Comparison of ENCODE assay signal across 2 cellular contexts in the genomic region with DNA sequence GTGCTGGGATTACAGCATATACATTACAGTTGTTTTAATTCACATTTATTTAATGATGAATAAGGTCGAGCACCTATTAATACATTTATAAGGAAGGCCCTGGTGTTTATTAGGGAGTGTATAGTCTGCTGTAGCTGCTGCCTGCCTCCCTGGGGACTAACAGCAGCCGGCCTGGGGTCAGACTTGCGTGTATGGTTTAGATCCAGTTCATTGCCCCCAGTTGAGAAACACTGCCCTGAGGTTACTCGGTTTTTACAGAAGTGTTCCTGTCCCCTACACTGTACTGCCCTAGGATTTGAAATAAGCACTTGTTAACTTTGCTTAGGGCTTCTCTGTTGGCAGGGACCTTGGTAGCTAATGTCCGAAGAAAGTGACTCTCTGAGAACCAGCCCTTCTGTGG.
TF ChIP-seq lines count a peak whose summit lies in the region.

No MANE protein-coding gene starts in this region.

TF ChIP-seq in liver, 16 proteins besides CTCF, POLR2A, EP300 and RAD21:
- peak; percentile 97 to 98 for TF ChIP-seq RXRA (IDR thresholded peaks at IDR 0.05)
- TF ChIP-seq GABPA (IDR thresholded peaks at IDR 0.05 in 1 of 2, conservative IDR thresholded peaks at IDR 0.05 in 1 of 2), result peak in 1 of 2 donors; percentile 18
- TF ChIP-seq FOXA1 (IDR thresholded peaks at IDR 0.05), result no peak
- TF ChIP-seq HNF4A (conservative IDR thresholded peaks at IDR 0.05), result peak; percentile 76 to 77
- peak; percentile 29 for TF ChIP-seq YY1 (IDR thresholded peaks at IDR 0.05)
- TF ChIP-seq, protein P1, sequence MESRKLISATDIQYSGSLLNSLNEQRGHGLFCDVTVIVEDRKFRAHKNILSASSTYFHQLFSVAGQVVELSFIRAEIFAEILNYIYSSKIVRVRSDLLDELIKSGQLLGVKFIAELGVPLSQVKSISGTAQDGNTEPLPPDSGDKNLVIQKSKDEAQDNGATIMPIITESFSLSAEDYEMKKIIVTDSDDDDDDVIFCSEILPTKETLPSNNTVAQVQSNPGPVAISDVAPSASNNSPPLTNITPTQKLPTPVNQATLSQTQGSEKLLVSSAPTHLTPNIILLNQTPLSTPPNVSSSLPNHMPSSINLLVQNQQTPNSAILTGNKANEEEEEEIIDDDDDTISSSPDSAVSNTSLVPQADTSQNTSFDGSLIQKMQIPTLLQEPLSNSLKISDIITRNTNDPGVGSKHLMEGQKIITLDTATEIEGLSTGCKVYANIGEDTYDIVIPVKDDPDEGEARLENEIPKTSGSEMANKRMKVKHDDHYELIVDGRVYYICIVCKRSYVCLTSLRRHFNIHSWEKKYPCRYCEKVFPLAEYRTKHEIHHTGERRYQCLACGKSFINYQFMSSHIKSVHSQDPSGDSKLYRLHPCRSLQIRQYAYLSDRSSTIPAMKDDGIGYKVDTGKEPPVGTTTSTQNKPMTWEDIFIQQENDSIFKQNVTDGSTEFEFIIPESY (IDR thresholded peaks at IDR 0.05), result no peak
- peak in 1 of 2 donors; percentile 62 for TF ChIP-seq JUND (IDR thresholded peaks at IDR 0.05)
- TF ChIP-seq FOXA2 (IDR thresholded peaks at IDR 0.05), result no peak
- TF ChIP-seq HNF4G (IDR thresholded peaks at IDR 0.05), result peak; percentile 41
- TF ChIP-seq TAF1 (conservative IDR thresholded peaks at IDR 0.05), result no peak
- TF ChIP-seq, protein P2, sequence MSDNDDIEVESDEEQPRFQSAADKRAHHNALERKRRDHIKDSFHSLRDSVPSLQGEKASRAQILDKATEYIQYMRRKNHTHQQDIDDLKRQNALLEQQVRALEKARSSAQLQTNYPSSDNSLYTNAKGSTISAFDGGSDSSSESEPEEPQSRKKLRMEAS (IDR thresholded peaks at IDR 0.05), result no peak
- TF ChIP-seq SP1 (IDR thresholded peaks at IDR 0.05), result peak; percentile 80
- peak; percentile 57 for TF ChIP-seq NR2F2 (IDR thresholded peaks at IDR 0.05)
- TF ChIP-seq, protein P3, sequence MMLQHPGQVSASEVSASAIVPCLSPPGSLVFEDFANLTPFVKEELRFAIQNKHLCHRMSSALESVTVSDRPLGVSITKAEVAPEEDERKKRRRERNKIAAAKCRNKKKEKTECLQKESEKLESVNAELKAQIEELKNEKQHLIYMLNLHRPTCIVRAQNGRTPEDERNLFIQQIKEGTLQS (IDR thresholded peaks at IDR 0.05), result peak; percentile 47
- TF ChIP-seq, protein P4, sequence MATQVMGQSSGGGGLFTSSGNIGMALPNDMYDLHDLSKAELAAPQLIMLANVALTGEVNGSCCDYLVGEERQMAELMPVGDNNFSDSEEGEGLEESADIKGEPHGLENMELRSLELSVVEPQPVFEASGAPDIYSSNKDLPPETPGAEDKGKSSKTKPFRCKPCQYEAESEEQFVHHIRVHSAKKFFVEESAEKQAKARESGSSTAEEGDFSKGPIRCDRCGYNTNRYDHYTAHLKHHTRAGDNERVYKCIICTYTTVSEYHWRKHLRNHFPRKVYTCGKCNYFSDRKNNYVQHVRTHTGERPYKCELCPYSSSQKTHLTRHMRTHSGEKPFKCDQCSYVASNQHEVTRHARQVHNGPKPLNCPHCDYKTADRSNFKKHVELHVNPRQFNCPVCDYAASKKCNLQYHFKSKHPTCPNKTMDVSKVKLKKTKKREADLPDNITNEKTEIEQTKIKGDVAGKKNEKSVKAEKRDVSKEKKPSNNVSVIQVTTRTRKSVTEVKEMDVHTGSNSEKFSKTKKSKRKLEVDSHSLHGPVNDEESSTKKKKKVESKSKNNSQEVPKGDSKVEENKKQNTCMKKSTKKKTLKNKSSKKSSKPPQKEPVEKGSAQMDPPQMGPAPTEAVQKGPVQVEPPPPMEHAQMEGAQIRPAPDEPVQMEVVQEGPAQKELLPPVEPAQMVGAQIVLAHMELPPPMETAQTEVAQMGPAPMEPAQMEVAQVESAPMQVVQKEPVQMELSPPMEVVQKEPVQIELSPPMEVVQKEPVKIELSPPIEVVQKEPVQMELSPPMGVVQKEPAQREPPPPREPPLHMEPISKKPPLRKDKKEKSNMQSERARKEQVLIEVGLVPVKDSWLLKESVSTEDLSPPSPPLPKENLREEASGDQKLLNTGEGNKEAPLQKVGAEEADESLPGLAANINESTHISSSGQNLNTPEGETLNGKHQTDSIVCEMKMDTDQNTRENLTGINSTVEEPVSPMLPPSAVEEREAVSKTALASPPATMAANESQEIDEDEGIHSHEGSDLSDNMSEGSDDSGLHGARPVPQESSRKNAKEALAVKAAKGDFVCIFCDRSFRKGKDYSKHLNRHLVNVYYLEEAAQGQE (IDR thresholded peaks at IDR 0.05), result peak; percentile 27
- TF ChIP-seq EGR1 (IDR thresholded peaks at IDR 0.05; ENCODE audit: low read depth in 2 of 2), result no peak

TF ChIP-seq in HepG2, 621 proteins besides CTCF, POLR2A, EP300 and RAD21:
- TF ChIP-seq ZBTB3 (CRISPR knock-in tag; IDR thresholded peaks at IDR 0.05; ENCODE audit: borderline replicate concordance, low read depth), result no peak
- TF ChIP-seq ZBTB1 (CRISPR knock-in tag; IDR thresholded peaks at IDR 0.05; ENCODE audit: borderline replicate concordance), result no peak
- no peak for TF ChIP-seq IKZF1 (IDR thresholded peaks at IDR 0.05)
- TF ChIP-seq RCOR2 (CRISPR knock-in tag; IDR thresholded peaks at IDR 0.05), result no peak
- no peak for TF ChIP-seq ZSCAN30 (CRISPR knock-in tag; IDR thresholded peaks at IDR 0.05)
- no peak for TF ChIP-seq ZNF7 (CRISPR knock-in tag; IDR thresholded peaks at IDR 0.05)
- TF ChIP-seq PTBP1 (IDR thresholded peaks at IDR 0.05; ENCODE audit: low read depth, low read length, poor library complexity, severe bottlenecking), result no peak
- TF ChIP-seq ZFP36L2 (CRISPR knock-in tag; IDR thresholded peaks at IDR 0.05), result no peak
- TF ChIP-seq PAWR (CRISPR knock-in tag; IDR thresholded peaks at IDR 0.05; ENCODE audit: borderline replicate concordance), result no peak
- no peak for TF ChIP-seq ZNF251 (CRISPR knock-in tag; IDR thresholded peaks at IDR 0.05)
- no peak for TF ChIP-seq BHLHE40 (IDR thresholded peaks at IDR 0.05; ENCODE audit: low read length)
- TF ChIP-seq ZFP1 (CRISPR knock-in tag; IDR thresholded peaks at IDR 0.05), result no peak
- TF ChIP-seq, protein P5, sequence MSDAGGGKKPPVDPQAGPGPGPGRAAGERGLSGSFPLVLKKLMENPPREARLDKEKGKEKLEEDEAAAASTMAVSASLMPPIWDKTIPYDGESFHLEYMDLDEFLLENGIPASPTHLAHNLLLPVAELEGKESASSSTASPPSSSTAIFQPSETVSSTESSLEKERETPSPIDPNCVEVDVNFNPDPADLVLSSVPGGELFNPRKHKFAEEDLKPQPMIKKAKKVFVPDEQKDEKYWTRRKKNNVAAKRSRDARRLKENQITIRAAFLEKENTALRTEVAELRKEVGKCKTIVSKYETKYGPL (CRISPR knock-in tag; IDR thresholded peaks at IDR 0.05), result no peak
- TF ChIP-seq, protein P6, sequence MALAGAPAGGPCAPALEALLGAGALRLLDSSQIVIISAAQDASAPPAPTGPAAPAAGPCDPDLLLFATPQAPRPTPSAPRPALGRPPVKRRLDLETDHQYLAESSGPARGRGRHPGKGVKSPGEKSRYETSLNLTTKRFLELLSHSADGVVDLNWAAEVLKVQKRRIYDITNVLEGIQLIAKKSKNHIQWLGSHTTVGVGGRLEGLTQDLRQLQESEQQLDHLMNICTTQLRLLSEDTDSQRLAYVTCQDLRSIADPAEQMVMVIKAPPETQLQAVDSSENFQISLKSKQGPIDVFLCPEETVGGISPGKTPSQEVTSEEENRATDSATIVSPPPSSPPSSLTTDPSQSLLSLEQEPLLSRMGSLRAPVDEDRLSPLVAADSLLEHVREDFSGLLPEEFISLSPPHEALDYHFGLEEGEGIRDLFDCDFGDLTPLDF (CRISPR knock-in tag; IDR thresholded peaks at IDR 0.05), result no peak
- no peak for TF ChIP-seq ZSCAN20 (CRISPR knock-in tag; IDR thresholded peaks at IDR 0.05; ENCODE audit: borderline replicate concordance)
- no peak for TF ChIP-seq SAP130 (CRISPR knock-in tag; IDR thresholded peaks at IDR 0.05; ENCODE audit: low read depth)
- TF ChIP-seq JUN (CRISPR knock-in tag; IDR thresholded peaks at IDR 0.05), result no peak
